Comparison of ENCODE assay signal across 8 cellular contexts in the genomic region with DNA sequence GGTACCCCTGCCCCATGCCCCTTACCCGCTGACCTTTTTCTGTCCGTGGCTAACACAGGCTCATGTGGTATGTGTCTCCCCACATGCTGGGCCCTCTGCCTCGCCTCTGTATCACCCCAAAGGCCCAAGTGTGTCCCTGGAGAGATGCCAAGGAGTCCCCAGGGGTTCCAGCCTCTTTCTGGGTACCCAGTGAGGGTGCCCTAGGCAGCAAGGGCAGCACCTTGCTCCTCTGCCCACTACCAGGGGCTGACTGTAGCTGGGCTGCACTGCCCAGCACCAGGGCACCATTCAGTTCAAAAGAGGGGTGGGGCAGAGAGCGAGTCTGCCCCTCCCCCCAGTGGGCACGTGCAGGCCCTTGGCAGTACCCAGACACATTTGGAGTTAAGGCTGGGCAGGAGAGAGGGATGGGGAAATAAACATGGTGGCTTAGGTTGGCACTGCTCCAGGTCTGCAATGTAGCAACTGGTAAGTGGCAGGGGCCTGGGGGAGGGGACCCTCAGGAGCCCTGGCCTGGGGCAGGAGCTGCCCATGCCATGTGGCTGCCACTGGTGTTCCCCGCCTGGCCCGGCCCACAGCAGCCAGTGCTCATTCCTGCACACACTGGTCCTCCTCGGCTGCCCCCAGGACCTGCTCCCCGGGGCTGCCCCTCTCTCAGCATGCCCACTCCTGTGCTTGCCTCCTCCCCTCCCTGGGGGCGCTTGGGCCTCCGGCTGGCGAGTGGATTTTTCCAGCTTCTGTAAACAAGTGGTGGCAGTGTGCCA.
A peak's percentile ranks its signal among the peaks of the same experiment; 100 is the strongest.
DNase-seq lines count a peak whose midpoint lies in the region; ATAC-seq and TF ChIP-seq lines count a peak whose summit lies in the region.

No MANE protein-coding gene starts in this region.

- H3K27me3 ChIP-seq in BLaER1 (no peaks in the 10 kb centered on the region), layer of hippocampus (ENCODE audit: control insufficient read depth, insufficient read depth, low read length) (no peaks in the 10 kb centered on the region)

- no peaks in the 10 kb centered on the region for H3K9me3 ChIP-seq in BLaER1

- peak overlapping the region; percentile 88 for H3K9ac ChIP-seq in BLaER1

- TF ChIP-seq CTCF in GM13977 (IDR thresholded peaks at IDR 0.05; ENCODE audit: extremely low read depth, insufficient read depth, missing control alignments), result no peak

- H3K4me3 Mint-ChIP-seq in stimulated activated naive CD8-positive, alpha-beta T cell treated with anti-CD3 and anti-CD28 coated beads, Interleukin-15, amount 100 ng/mL, for 72 hours, result no peak overlapping the region

- peak overlapping the region; percentile 100 for H3K4me2 ChIP-seq in BLaER1

- H3K4me1 ChIP-seq in BLaER1, result peaks cover 97% of the 10 kb centered on the region

- in situ Hi-C loops in GM13977 (cut with MboI; ENCODE audit: low pct_unique_long_range_greater_than_20kb, low sequenced_read_pairs, unreplicated experiment), result no loop called here

- no peak overlapping the region for H3K27ac Mint-ChIP-seq in stimulated activated naive CD8-positive, alpha-beta T cell treated with anti-CD3 and anti-CD28 coated beads, Interleukin-15, amount 100 ng/mL, for 72 hours

- H4K20me1 ChIP-seq in BLaER1, result no peaks in the 10 kb centered on the region

- DNase-seq in NCI-H1436 treated with DMSO at 0.1 percent for 48 hours (lab: John Stamatoyannopoulos, UW), result peak; percentile 65
- DNase-seq in amygdala (lab: John Stamatoyannopoulos, UW), result peak; percentile 68 to 98 (median 90)
- DNase-seq in superior temporal gyrus (ENCODE audit: extremely low spot score), result peak; percentile 95
- no peak for DNase-seq in stimulated activated naive CD8-positive, alpha-beta T cell treated with anti-CD3 and anti-CD28 coated beads, Interleukin-15, amount 100 ng/mL, for 72 hours
- DNase-seq in GM13977 (ENCODE audit: low spot score), result no peak
- DNase-seq in iPS-NIHi11 (ENCODE audit: low spot score), result no peak

- H3K36me3 ChIP-seq in BLaER1, result peaks cover 15% of the 10 kb centered on the region

- no peaks in the 10 kb centered on the region for H3K9me3 Mint-ChIP-seq in stimulated activated naive CD8-positive, alpha-beta T cell treated with anti-CD3 and anti-CD28 coated beads, Interleukin-15, amount 100 ng/mL, for 72 hours

- peaks cover 94% of the 10 kb centered on the region for H3K4me1 Mint-ChIP-seq in stimulated activated naive CD8-positive, alpha-beta T cell treated with anti-CD3 and anti-CD28 coated beads, Interleukin-15, amount 100 ng/mL, for 72 hours

- H3K27ac ChIP-seq in BLaER1, result peak overlapping the region; percentile 93
- H3K27ac ChIP-seq in layer of hippocampus (ENCODE audit: low read depth, low read length), result peak overlapping the region; percentile 100

- no peaks in the 10 kb centered on the region for H3K27me3 Mint-ChIP-seq in stimulated activated naive CD8-positive, alpha-beta T cell treated with anti-CD3 and anti-CD28 coated beads, Interleukin-15, amount 100 ng/mL, for 72 hours

- H3K4me3 ChIP-seq in BLaER1, result peak overlapping the region; percentile 62

- ATAC-seq in stimulated activated naive CD8-positive, alpha-beta T cell treated with anti-CD3 and anti-CD28 coated beads, Interleukin-15, amount 100 ng/mL, for 72 hours, result no peak

Comparison
In these comparisons a context has a peak if more than half of its experiments do, and no peak if none do; other contexts are left out.
1. DNase-seq: peak in NCI-H1436 treated with DMSO at 0.1 percent for 48 hours (single experiment), amygdala (56 of 56) and superior temporal gyrus (single experiment); none in stimulated activated naive CD8-positive, alpha-beta T cell treated with anti-CD3 and anti-CD28 coated beads, Interleukin-15, amount 100 ng/mL, for 72 hours (0 of 2), GM13977 (single experiment) and iPS-NIHi11 (single experiment).